In the genomic region with DNA sequence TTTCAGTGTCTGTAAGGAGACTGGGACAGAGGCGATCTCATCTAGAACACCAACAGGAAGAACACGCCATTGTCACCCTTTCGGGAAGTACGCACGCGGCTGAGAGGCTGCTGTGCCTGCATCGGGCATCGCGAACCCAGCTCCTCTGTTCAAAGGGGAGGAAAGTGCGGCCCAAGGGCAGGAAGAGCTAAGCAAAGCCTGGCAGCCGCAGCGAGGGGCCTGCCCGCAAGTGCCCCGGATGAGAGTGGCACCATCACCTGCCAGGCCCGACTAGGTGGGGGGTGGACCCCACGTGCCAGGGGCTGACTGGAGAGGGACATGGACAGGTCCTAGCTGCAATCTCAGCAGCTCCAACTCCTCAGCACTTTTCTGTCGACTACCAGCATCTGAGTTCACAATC, we compare ENCODE assay signal across 25 cellular contexts. TPM values are rescaled to one million over a fixed set of nuclear protein-coding genes. Genes with fewer than 3 reads are reported as not detected.
"Had no signal": no experiment of that assay in that cellular context is flagged by ENCODE, and none has a peak within 500 bp of the region (broad histone marks: within the 10 kb centered on the region; RNA-seq: fewer than 3 reads in every experiment).

No MANE protein-coding gene starts in this region.

- FAIRE-seq: islet of Langerhans, TTC549 had no signal

- H3K9me3 ChIP-seq: body of pancreas, suprapubic skin, vagina had no signal

- H3K27me3 Mint-ChIP-seq: activated B cell treated with CpG ODN at 0.5 μM for 24 hours; activated CD4-positive, alpha-beta memory T cell treated with anti-CD3 and anti-CD28 coated beads, Interleukin-2, amount 10 ng/mL, durations not matched to agents 7 days and 5 days; effector memory CD8-positive, alpha-beta T cell; natural killer cell treated with Interleukin-12 subunit alpha and Interleukin-12 subunit beta and Interleukin-15 and Interleukin-18, amount 100 ng/mL, for 72 hours; progenitor cell of endocrine pancreas; stimulated activated naive CD8-positive, alpha-beta T cell treated with anti-CD3 and anti-CD28 coated beads, Interleukin-15, amount 100 ng/mL, for 72 hours had no signal

- ATAC-seq: body of pancreas; effector memory CD8-positive, alpha-beta T cell; foreskin keratinocyte; natural killer cell treated with Interleukin-12 subunit alpha and Interleukin-12 subunit beta and Interleukin-15 and Interleukin-18, amount 100 ng/mL, for 72 hours; stimulated activated naive CD8-positive, alpha-beta T cell treated with anti-CD3 and anti-CD28 coated beads, Interleukin-15, amount 100 ng/mL, for 72 hours had no signal

- H3K4me1 Mint-ChIP-seq: mesothelial cell of epicardium; stimulated activated naive CD8-positive, alpha-beta T cell treated with anti-CD3 and anti-CD28 coated beads, Interleukin-15, amount 100 ng/mL, for 72 hours had no signal

- H3K27ac ChIP-seq: body of pancreas, foreskin keratinocyte, hepatocyte, suprapubic skin, vagina had no signal

- H3K4me3 Mint-ChIP-seq: activated B cell treated with CpG ODN at 0.5 μM for 24 hours; activated CD4-positive, alpha-beta memory T cell treated with anti-CD3 and anti-CD28 coated beads, Interleukin-2, amount 10 ng/mL, durations not matched to agents 7 days and 5 days; activated naive CD4-positive, alpha-beta T cell treated with anti-CD3 and anti-CD28 coated beads for 36 hours; effector memory CD8-positive, alpha-beta T cell; mesothelial cell of epicardium; natural killer cell treated with Interleukin-12 subunit alpha and Interleukin-12 subunit beta and Interleukin-15 and Interleukin-18, amount 100 ng/mL, for 72 hours; stimulated activated naive CD8-positive, alpha-beta T cell treated with anti-CD3 and anti-CD28 coated beads, Interleukin-15, amount 100 ng/mL, for 72 hours; T-helper 2 cell treated with Interferon-gamma antibody and Interleukin-4, amounts not matched to agents 5 μg/mL and 100 μg/mL, for 36 hours had no signal

- H3K27me3 ChIP-seq: body of pancreas, foreskin keratinocyte, hepatocyte, suprapubic skin, vagina had no signal

- DNase-seq: activated B cell treated with CpG ODN at 0.5 μM for 24 hours; activated CD4-positive, alpha-beta memory T cell treated with anti-CD3 and anti-CD28 coated beads, Interleukin-2, amount 10 ng/mL, durations not matched to agents 7 days and 5 days; activated CD4-positive, alpha-beta T cell treated with anti-CD3 and anti-CD28 coated beads for 48 hours; activated naive CD4-positive, alpha-beta T cell treated with anti-CD3 and anti-CD28 coated beads for 36 hours; activated T-cell treated with anti-CD3 and anti-CD28 coated beads, Interleukin-2, amount 50 U/mL, for 1 hour; body of pancreas; effector memory CD8-positive, alpha-beta T cell; foreskin keratinocyte; left colon; occipital lobe; stimulated activated naive CD8-positive, alpha-beta T cell treated with anti-CD3 and anti-CD28 coated beads, Interleukin-15, amount 100 ng/mL, for 72 hours; trophoblast cell had no signal

- H3K9me3 Mint-ChIP-seq: activated B cell treated with CpG ODN at 0.5 μM for 24 hours; activated CD4-positive, alpha-beta memory T cell treated with anti-CD3 and anti-CD28 coated beads, Interleukin-2, amount 10 ng/mL, durations not matched to agents 7 days and 5 days; activated naive CD4-positive, alpha-beta T cell treated with anti-CD3 and anti-CD28 coated beads for 36 hours; activated T-helper 2 cell treated with anti-CD3 and anti-CD28 coated beads, Interferon-gamma antibody, Interleukin-2, Interleukin-4, amounts not matched to agents 10 μg/mL and 5 μg/mL and 100 μg/mL, durations not matched to agents 14 hours and 24 hours and 36 hours; effector memory CD8-positive, alpha-beta T cell; mesothelial cell of epicardium; natural killer cell treated with Interleukin-12 subunit alpha and Interleukin-12 subunit beta and Interleukin-15 and Interleukin-18, amount 100 ng/mL, for 72 hours; stimulated activated naive CD8-positive, alpha-beta T cell treated with anti-CD3 and anti-CD28 coated beads, Interleukin-15, amount 100 ng/mL, for 72 hours; T-helper 2 cell treated with Interferon-gamma antibody and Interleukin-4, amounts not matched to agents 5 μg/mL and 100 μg/mL, for 36 hours had no signal

- H3K4me1 ChIP-seq: body of pancreas, foreskin keratinocyte, suprapubic skin, vagina had no signal

- H3K4me3 ChIP-seq: body of pancreas, hepatocyte, lung, suprapubic skin, vagina had no signal

- H3K27ac Mint-ChIP-seq: activated B cell treated with CpG ODN at 0.5 μM for 24 hours; activated CD4-positive, alpha-beta memory T cell treated with anti-CD3 and anti-CD28 coated beads, Interleukin-2, amount 10 ng/mL, durations not matched to agents 7 days and 5 days; activated naive CD4-positive, alpha-beta T cell treated with anti-CD3 and anti-CD28 coated beads for 36 hours; activated T-helper 2 cell treated with anti-CD3 and anti-CD28 coated beads, Interferon-gamma antibody, Interleukin-2, Interleukin-4, amounts not matched to agents 10 μg/mL and 5 μg/mL and 100 μg/mL, durations not matched to agents 14 hours and 24 hours and 36 hours; effector memory CD8-positive, alpha-beta T cell; mesothelial cell of epicardium; natural killer cell treated with Interleukin-12 subunit alpha and Interleukin-12 subunit beta and Interleukin-15 and Interleukin-18, amount 100 ng/mL, for 72 hours; progenitor cell of endocrine pancreas; T-helper 2 cell treated with Interferon-gamma antibody and Interleukin-4, amounts not matched to agents 5 μg/mL and 100 μg/mL, for 36 hours had no signal

RNA-seq across cellular contexts. Expression of gene TP73, which starts 20.0 kb away (rescaled TPM):
- total RNA-seq: dermis microvascular lymphatic vessel endothelial cell, skeletal muscle tissue had no signal
